1 cellular context compared by ENCODE assay signal in genomic region chr17:6443692-6444572, GRCh38.
TF ChIP-seq lines count a peak whose summit lies in the region.

TSS of gene PIMREG (plus strand) at chr17:6444455. CDS start at chr17:6445111, 656 bp downstream.

TF ChIP-seq in IMR-90, 13 proteins besides CTCF, POLR2A, EP300 and RAD21:
- TF ChIP-seq RCOR1 (IDR thresholded peaks at IDR 0.05; ENCODE audit: insufficient replicate concordance, low read length) (no peak), MXI1 (IDR thresholded peaks at IDR 0.05; ENCODE audit: borderline replicate concordance, low read depth, low read length) (peak; percentile 93), BHLHE40 (IDR thresholded peaks at IDR 0.05; ENCODE audit: low read depth, low read length) (no peak), SMC3 (IDR thresholded peaks at IDR 0.05; ENCODE audit: low read depth, low read length) (no peak), FOS (IDR thresholded peaks at IDR 0.05; ENCODE audit: low read depth, low read length) (0 out of 2 replicates have a peak, but pooled peaks have one; percentile 4), NFE2L2 (IDR thresholded peaks at IDR 0.05; ENCODE audit: low read depth, low read length) (no peak), USF2 (IDR thresholded peaks at IDR 0.05; ENCODE audit: low read depth, low read length) (0 out of 2 replicates have a peak, but pooled peaks have one; percentile 15), CHD1 (IDR thresholded peaks at IDR 0.05; ENCODE audit: low read depth, low read length) (no peak), ELK1 (IDR thresholded peaks at IDR 0.05; ENCODE audit: borderline replicate concordance, low read depth, low read length) (no peak), RFX5 (IDR thresholded peaks at IDR 0.05; ENCODE audit: low read depth, low read length) (no peak), MAFK (IDR thresholded peaks at IDR 0.05; ENCODE audit: low read depth, low read length) (no peak), CEBPB (IDR thresholded peaks at IDR 0.05; ENCODE audit: low read depth, low read length) (no peak), MAZ (IDR thresholded peaks at IDR 0.05; ENCODE audit: borderline replicate concordance, low read depth, low read length) (peak; percentile 92; the same call in 1 of the 2 replicates)
